Comparison of ENCODE assay signal across 8 cellular contexts in the genomic region with DNA sequence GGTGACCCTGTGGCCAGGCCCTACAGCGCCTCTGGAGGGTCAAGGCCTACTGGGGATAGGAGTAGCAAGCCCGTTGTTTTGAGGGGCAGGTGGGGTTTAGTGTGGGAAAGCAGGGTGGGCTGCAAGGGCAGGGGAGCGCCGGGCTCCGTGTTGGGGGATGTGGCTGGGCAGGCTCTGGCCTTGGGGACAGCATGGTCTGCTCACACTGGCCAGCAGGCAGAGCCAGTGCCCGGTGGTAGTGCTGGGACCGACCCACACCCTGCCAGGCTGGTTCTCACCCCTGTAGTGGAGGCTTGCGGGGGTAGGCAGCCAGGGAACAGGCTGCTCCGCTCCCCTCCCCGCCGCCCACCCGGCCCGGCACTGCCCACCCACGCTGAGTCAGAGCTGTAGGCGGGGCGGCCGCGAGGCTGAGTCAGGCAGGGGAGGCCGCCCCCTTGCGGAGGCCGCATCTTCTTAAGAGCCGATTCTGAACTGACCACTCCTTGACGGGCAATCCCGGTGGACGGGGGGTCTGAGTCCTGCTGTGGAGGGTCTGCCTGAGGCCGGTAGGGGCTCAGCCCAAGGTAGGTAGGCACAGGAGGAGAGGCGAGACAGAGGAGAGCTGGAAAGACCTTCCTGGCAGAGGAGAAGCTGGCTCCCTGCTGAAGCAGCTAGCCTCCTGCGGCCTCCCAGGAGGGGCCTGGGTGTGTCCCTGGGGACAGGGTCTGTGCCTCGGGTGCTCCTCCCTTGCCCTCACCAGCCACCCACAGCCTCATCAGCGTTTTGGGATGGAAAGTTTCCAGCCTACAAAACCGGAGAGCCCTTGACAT.
DNase-seq lines count a peak whose midpoint lies in the region; ATAC-seq and TF ChIP-seq lines count a peak whose summit lies in the region.

No MANE protein-coding gene starts in this region.

- TF ChIP-seq CTCF in NB4 (IDR thresholded peaks at IDR 0.05; ENCODE audit: low read depth, low read length): peak; percentile 52

- H3K4me3 ChIP-seq in NB4 (ENCODE audit: low read depth, low read length): no peak overlapping the region

- DNase-seq in CD1c-positive myeloid dendritic cell (ENCODE audit: extremely low spot score) (peak; percentile 87), NB4 (ENCODE audit: low read depth) (peak; percentile 83), activated T-cell treated with anti-CD3 and anti-CD28 coated beads for 24 hours (ENCODE audit: low read depth) (peak; percentile 35), myocyte (ENCODE audit: low read depth) (peak; percentile 81)
- DNase-seq in stimulated activated CD8-positive, alpha-beta memory T cell treated with anti-CD3 and anti-CD28 coated beads, Interleukin-7, amount 100 ng/mL, for 24 hours (ENCODE audit: low read depth): peak; percentile 35

- ATAC-seq in esophagus mucosa (peak; percentile 39), HG02981 (IDR thresholded peaks at IDR 0.05; ENCODE audit: unreplicated experiment) (no peak), HG02973 (IDR thresholded peaks at IDR 0.05; ENCODE audit: unreplicated experiment) (no peak)

- no peak for TF ChIP-seq POLR2A in NB4 (IDR thresholded peaks at IDR 0.05; ENCODE audit: extremely low read depth, insufficient read length)

Comparison
In these comparisons a context has a peak if more than half of its experiments do, and no peak if none do; other contexts are left out.
1. DNase-seq: peak in every context shown above with its lines; median percentile 87 in CD1c-positive myeloid dendritic cell; 83 in NB4; 81 in myocyte; 35 in activated T-cell treated with anti-CD3 and anti-CD28 coated beads for 24 hours; 35 in stimulated activated CD8-positive, alpha-beta memory T cell treated with anti-CD3 and anti-CD28 coated beads, Interleukin-7, amount 100 ng/mL, for 24 hours.